In the genomic region with DNA sequence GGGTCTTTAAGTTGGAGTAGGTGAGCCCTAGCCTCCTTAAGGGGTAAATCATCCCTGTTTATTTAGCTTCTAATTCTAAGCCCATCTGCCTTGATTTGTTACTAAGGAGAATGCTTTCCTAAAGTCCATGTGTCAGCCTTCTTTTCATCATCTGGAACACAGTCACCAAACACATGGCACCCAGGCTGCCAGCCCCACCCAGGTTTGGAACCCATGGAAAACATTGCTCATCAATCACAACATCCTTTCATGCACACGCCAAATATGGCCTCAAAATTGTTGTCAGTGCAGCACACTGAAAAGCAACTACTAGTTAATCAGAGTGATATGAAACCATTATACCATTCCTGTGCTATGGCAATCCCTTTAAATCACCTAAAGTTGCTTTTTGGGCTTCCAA, we compare ENCODE assay signal across 1 cellular context.
TF ChIP-seq lines count a peak whose summit lies in the region.

No MANE protein-coding gene starts in this region.

TF ChIP-seq in WTC11, 78 proteins besides CTCF, POLR2A, EP300 and RAD21 (continued from another document):
- TF ChIP-seq, protein P1, sequence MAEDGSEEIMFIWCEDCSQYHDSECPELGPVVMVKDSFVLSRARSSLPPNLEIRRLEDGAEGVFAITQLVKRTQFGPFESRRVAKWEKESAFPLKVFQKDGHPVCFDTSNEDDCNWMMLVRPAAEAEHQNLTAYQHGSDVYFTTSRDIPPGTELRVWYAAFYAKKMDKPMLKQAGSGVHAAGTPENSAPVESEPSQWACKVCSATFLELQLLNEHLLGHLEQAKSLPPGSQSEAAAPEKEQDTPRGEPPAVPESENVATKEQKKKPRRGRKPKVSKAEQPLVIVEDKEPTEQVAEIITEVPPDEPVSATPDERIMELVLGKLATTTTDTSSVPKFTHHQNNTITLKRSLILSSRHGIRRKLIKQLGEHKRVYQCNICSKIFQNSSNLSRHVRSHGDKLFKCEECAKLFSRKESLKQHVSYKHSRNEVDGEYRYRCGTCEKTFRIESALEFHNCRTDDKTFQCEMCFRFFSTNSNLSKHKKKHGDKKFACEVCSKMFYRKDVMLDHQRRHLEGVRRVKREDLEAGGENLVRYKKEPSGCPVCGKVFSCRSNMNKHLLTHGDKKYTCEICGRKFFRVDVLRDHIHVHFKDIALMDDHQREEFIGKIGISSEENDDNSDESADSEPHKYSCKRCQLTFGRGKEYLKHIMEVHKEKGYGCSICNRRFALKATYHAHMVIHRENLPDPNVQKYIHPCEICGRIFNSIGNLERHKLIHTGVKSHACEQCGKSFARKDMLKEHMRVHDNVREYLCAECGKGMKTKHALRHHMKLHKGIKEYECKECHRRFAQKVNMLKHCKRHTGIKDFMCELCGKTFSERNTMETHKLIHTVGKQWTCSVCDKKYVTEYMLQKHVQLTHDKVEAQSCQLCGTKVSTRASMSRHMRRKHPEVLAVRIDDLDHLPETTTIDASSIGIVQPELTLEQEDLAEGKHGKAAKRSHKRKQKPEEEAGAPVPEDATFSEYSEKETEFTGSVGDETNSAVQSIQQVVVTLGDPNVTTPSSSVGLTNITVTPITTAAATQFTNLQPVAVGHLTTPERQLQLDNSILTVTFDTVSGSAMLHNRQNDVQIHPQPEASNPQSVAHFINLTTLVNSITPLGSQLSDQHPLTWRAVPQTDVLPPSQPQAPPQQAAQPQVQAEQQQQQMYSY (CRISPR knock-in tag; IDR thresholded peaks at IDR 0.05), result no peak
- TF ChIP-seq ZNF138 (CRISPR knock-in tag; conservative IDR thresholded peaks at IDR 0.05) (no peak), ZNF416 (CRISPR knock-in tag; IDR thresholded peaks at IDR 0.05) (no peak), ZNF121 (CRISPR knock-in tag; IDR thresholded peaks at IDR 0.05) (no peak)
